Comparison of ENCODE assay signal across 8 cellular contexts in the genomic region with DNA sequence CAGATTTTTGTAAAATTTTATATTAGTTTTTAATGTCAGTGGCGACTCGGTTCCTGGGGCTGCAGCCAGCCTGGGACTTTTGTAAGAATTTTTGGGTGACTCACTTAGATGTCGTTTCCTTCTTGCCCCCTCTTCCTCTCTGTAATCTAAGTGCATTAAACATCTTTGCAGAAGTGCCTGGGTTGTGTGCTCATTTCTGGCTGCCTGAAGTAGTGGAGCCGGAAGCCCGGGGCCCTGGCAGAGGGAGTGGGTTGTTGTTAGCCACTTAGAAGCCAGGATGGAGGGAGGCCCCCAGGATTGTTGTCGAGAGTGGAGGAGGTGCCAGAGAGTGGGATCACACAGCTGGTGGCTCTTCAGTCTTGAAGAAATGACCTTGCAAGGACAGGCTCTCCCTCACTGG. TPM values are rescaled to one million over a fixed set of nuclear protein-coding genes. Genes with fewer than 3 reads are reported as not detected.
DNase-seq lines count a peak whose midpoint lies in the region; TF ChIP-seq lines count a peak whose summit lies in the region.

No MANE protein-coding gene starts in this region.

- H3K27ac ChIP-seq in cardiac muscle cell, result peak overlapping the region; percentile 94

- no peaks in the 10 kb centered on the region for H3K27me3 ChIP-seq in cardiac muscle cell

- no peaks in the 10 kb centered on the region for H3K9me3 ChIP-seq in cardiac muscle cell (ENCODE audit: low read depth)

- peaks cover 59% of the 10 kb centered on the region for H3K4me1 ChIP-seq in cardiac muscle cell (ENCODE audit: low read depth)

- no peak for TF ChIP-seq CTCF in cardiac muscle cell (IDR thresholded peaks at IDR 0.05; ENCODE audit: low read depth, low read length)

- DNase-seq in Kasumi-1 (lab: John Stamatoyannopoulos, UW) (peak; percentile 99), cardiac muscle cell (ENCODE audit: low read depth in 1 of 2, low spot score in 1 of 2) (peak; percentile 62 to 87), HuH-7.5 (ENCODE audit: low spot score) (no peak), DMS53 treated with DMSO at 0.1 percent for 48 hours (lab: John Stamatoyannopoulos, UW; ENCODE audit: unreplicated experiment) (no peak), NCI-H748 (lab: John Stamatoyannopoulos, UW; ENCODE audit: unreplicated experiment) (no peak), Ammon's horn (ENCODE audit: low spot score) (no peak)
- DNase-seq in activated CD8-positive, alpha-beta memory T cell treated with anti-CD3 and anti-CD28 coated beads, Interleukin-2, amount 50 U/mL, for 4 hours, result peak; percentile 44
- peak; percentile 47 for DNase-seq in stimulated activated CD4-positive, alpha-beta T cell treated with anti-CD3 and anti-CD28 coated beads, Interleukin-4, amount 100 ng/mL, for 1 hour

- H3K4me3 ChIP-seq in cardiac muscle cell, result no peak overlapping the region

- H3K36me3 ChIP-seq in cardiac muscle cell, result no peaks in the 10 kb centered on the region

RNA-seq across cellular contexts. Expression of gene TRIM8, which starts 11.0 kb away (rescaled TPM):
- 100 and 130 TPM in 2 replicates for total RNA-seq in cardiac muscle cell
- polyA plus RNA-seq in cardiac muscle cell, result 59.8 and 65.6 TPM in 2 replicates

Comparison
In these comparisons a context has a peak if more than half of its experiments do, and no peak if none do; other contexts are left out.
1. DNase-seq: peak in Kasumi-1 (2 of 2), activated CD8-positive, alpha-beta memory T cell treated with anti-CD3 and anti-CD28 coated beads, Interleukin-2, amount 50 U/mL, for 4 hours (single experiment), cardiac muscle cell (2 of 2) and stimulated activated CD4-positive, alpha-beta T cell treated with anti-CD3 and anti-CD28 coated beads, Interleukin-4, amount 100 ng/mL, for 1 hour (single experiment); none in HuH-7.5 (single experiment), DMS53 treated with DMSO at 0.1 percent for 48 hours (single experiment), NCI-H748 (single experiment) and Ammon's horn (single experiment).